ENCODE assay signal across 9 cellular contexts in the genomic region with DNA sequence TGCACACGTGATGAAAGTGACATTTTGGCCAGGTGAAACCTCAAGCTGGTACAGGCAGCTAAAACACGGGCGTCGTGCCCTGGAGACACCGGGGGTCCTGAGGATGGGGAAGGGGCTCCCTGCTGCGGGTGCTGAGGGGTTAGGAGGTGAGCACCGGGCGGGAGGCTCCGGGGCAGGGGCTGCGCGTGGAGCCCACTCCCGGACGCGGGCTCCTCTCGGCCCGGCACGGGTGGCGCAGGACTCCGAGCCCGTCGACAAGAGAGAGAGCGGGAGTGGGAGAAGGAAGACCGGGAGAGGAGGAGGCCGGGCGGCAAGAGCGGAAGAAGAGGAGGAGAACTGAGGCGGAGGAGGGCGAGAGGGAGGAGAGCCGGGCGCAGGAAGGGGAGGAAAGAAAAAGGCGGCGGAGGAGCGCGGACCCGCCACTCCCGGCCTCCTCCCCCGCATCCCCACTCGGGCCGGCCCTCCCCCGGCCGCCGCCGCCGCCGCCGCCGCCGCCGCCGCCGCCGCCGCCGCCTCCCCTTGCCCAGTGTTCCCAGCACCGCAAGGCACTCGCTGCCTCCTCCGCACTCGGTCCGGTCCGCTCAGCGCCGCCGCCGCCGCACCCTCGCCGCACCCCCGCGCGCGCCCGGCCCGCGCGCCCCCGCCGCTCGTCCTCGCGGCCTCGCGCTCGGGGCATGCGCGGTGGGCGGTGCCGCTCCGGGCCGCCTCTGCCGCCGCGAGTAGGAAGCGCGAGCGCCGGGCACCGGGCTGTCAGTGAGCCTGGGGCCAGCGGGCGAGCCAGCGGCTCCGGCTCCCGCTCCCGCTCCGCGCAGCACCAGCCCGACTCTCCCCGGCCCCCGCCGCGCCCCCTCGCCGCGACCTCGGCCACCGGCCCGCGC. TPM values are rescaled to one million over a fixed set of nuclear protein-coding genes. Genes with fewer than 3 reads are reported as not detected.
DNase-seq lines count a peak whose midpoint lies in the region; ATAC-seq, FAIRE-seq and TF ChIP-seq lines count a peak whose summit lies in the region.
"Had no signal": no experiment of that assay in that cellular context is flagged by ENCODE, and none has a peak within 500 bp of the region (broad histone marks: within the 10 kb centered on the region; RNA-seq: fewer than 3 reads in every experiment).

PRKCA (plus strand) TSS at position 750 of the 878 bp plus-strand sequence.

- CTCF ChIA-PET in activated naive CD4-positive, alpha-beta T cell treated with anti-CD3 and anti-CD28 coated beads, Interleukin-2, amount 10 ng/mL, durations not matched to agents 7 days and 5 days (lab: Charles Lee), result interaction anchor here (1.6 to 1.7 kb wide), 2 partner anchors 14 to 264 kb away, joined by 3 to 4 read pairs; no protein-coding TSS in a partner anchor

- peaks cover 35% of the 10 kb centered on the region for H3K4me1 Mint-ChIP-seq in CD14-positive monocyte
- peaks cover 48% of the 10 kb centered on the region for H3K4me1 Mint-ChIP-seq in activated naive CD4-positive, alpha-beta T cell treated with anti-CD3 and anti-CD28 coated beads, Interleukin-2, amount 10 ng/mL, durations not matched to agents 7 days and 5 days

- FAIRE-seq in HTR-8/SVneo (lab: Jason Lieb, UNC), result peak; percentile 90
- FAIRE-seq: TTC549 had no signal

- intact Hi-C loops in CD14-positive monocyte (cut with micrococcal nuclease), result loop anchor here (10.0 kb wide), 2 partner anchors 143 to 1693 kb away; partner anchors contain the start of gene C17orf58 (in 1 of the 2)

- H3K27me3 ChIP-seq in neutrophil, result peaks cover 76% of the 10 kb centered on the region

- peak within 1 kb of the TSS in 6 of 7 donors; percentile 27 to 83 (median 58) for H3K27ac Mint-ChIP-seq in CD14-positive monocyte
- H3K27ac Mint-ChIP-seq in activated naive CD4-positive, alpha-beta T cell treated with anti-CD3 and anti-CD28 coated beads, Interleukin-2, amount 10 ng/mL, durations not matched to agents 7 days and 5 days, result peak within 1 kb of the TSS; percentile 91

- TF ChIP-seq CTCF in CD14-positive monocyte (IDR thresholded peaks at IDR 0.05) (no peak), neutrophil (IDR thresholded peaks at IDR 0.05) (no peak)

- peak; percentile 77 for ATAC-seq in GM19452 (IDR thresholded peaks at IDR 0.05; ENCODE audit: unreplicated experiment)

- peaks cover 16 to 42% (median 23%) of the 10 kb centered on the region in 3 donors for H3K27me3 Mint-ChIP-seq in CD14-positive monocyte (ENCODE audit: low read depth in 3 of 3)
- peaks cover 13% of the 10 kb centered on the region for H3K27me3 Mint-ChIP-seq in activated naive CD4-positive, alpha-beta T cell treated with anti-CD3 and anti-CD28 coated beads, Interleukin-2, amount 10 ng/mL, durations not matched to agents 7 days and 5 days

- DNase-seq in CD14-positive monocyte (ENCODE audit: low spot score) (peak; percentile 62), HTR-8/SVneo (ENCODE audit: insufficient read length, low spot score) (peak; percentile 86), SK-N-DZ (ENCODE audit: low spot score) (peak; percentile 65), germinal center (ENCODE audit: low spot score) (peak; percentile 83)
- peak; percentile 77 for DNase-seq in activated naive CD4-positive, alpha-beta T cell treated with anti-CD3 and anti-CD28 coated beads, Interleukin-2, amount 10 ng/mL, durations not matched to agents 7 days and 5 days

- H3K4me1 ChIP-seq in neutrophil (ENCODE audit: control insufficient read depth in 1 of 2, insufficient read depth in 1 of 2, low read depth in 1 of 2, low read length in 1 of 2), result peaks cover 13 to 14% of the 10 kb centered on the region in 2 experiments

- H3K9me3 ChIP-seq in neutrophil, result no peaks in the 10 kb centered on the region

- no peaks in the 10 kb centered on the region for H3K36me3 ChIP-seq in neutrophil

- H3K36me3 Mint-ChIP-seq in CD14-positive monocyte, result peaks cover 8 to 9% of the 10 kb centered on the region in 2 donors
- peaks cover 33% of the 10 kb centered on the region for H3K36me3 Mint-ChIP-seq in activated naive CD4-positive, alpha-beta T cell treated with anti-CD3 and anti-CD28 coated beads, Interleukin-2, amount 10 ng/mL, durations not matched to agents 7 days and 5 days

- H3K4me3 Mint-ChIP-seq in CD14-positive monocyte, result peak within 1 kb of the TSS; percentile 94 to 99
- peak within 1 kb of the TSS; percentile 100 for H3K4me3 Mint-ChIP-seq in activated naive CD4-positive, alpha-beta T cell treated with anti-CD3 and anti-CD28 coated beads, Interleukin-2, amount 10 ng/mL, durations not matched to agents 7 days and 5 days

- H3K9me3 Mint-ChIP-seq in CD14-positive monocyte, result peaks cover 0 to 7% (median 0%) of the 10 kb centered on the region in 7 donors
- no peaks in the 10 kb centered on the region for H3K9me3 Mint-ChIP-seq in activated naive CD4-positive, alpha-beta T cell treated with anti-CD3 and anti-CD28 coated beads, Interleukin-2, amount 10 ng/mL, durations not matched to agents 7 days and 5 days

- H3K4me3 ChIP-seq in neutrophil (ENCODE audit: low read depth in 1 of 2, low read length in 1 of 2), result peak within 1 kb of the TSS; percentile 52 to 62

- H3K27ac ChIP-seq in neutrophil, result no peak within 1 kb of the TSS
- peak within 1 kb of the TSS; percentile 42 for H3K27ac ChIP-seq in temporal lobe (ENCODE audit: low read depth, low read length)

RNA-seq across cellular contexts. Expression of gene PRKCA, which starts in this region (rescaled TPM):
- polyA plus RNA-seq in CD14-positive monocyte, result under 1 TPM; 0.22 to 0.30 TPM
- polyA plus RNA-seq in SK-N-DZ (2014; cell fraction: cytosol; rRNA removed), result 7.9 and 8.2 TPM in 2 replicates
- polyA plus RNA-seq in SK-N-DZ (2014; cell fraction: nucleus; rRNA removed), result 3.3 and 4.9 TPM in 2 replicates
- 42.0 TPM for total RNA-seq in temporal lobe

Comparison
In these comparisons a context has a peak if more than half of its experiments do, and no peak if none do; other contexts are left out.
1. Peak in DNase-seq in CD14-positive monocyte; RNA of the gene not detected or under 1 TPM.